Comparison of ENCODE assay signal across 28 cellular contexts in the genomic region with DNA sequence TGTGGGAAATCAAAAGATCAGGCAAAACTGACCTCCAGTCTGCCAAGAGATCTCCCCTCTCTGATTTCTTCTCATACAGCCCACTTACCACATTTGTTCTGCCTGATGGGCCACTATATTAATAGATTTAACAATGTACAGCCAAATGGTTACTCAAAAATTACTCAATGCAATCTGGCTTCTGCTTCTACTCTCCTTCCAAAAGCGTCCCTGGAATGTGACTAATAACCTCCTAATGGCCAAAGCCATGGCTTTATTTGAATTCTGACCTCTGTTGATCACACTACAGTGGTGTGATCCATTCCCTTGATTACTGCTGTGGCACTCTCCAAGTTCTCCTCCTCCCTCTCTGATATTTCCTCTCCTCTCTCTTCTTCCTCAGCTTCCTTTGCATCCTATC.
"Had no signal": no experiment of that assay in that cellular context is flagged by ENCODE, and none has a peak within 500 bp of the region (broad histone marks: within the 10 kb centered on the region; RNA-seq: fewer than 3 reads in every experiment).

No MANE protein-coding gene starts in this region.

- H3K4me3 ChIP-seq: neural progenitor cell, ovary, right lobe of liver, stomach, thoracic aorta, thyroid gland, tibial nerve, upper lobe of left lung, vagina had no signal

- H3K9me3 Mint-ChIP-seq: natural killer cell; nephron; neural progenitor cell; stimulated activated effector memory CD8-positive, alpha-beta T cell treated with anti-CD3 and anti-CD28 coated beads, Interleukin-12 subunit alpha, Interleukin-12 subunit beta, amount 100 ng/mL, for 72 hours; stimulated activated naive CD8-positive, alpha-beta T cell treated with anti-CD3 and anti-CD28 coated beads, Interleukin-15, Interleukin-2, amounts not matched to agents 100 ng/mL and 50 ng/mL, for 24 hours had no signal

- H3K27ac Mint-ChIP-seq: naive thymus-derived CD4-positive, alpha-beta T cell; natural killer cell; neural progenitor cell; progenitor cell of endocrine pancreas; stimulated activated effector memory CD8-positive, alpha-beta T cell treated with anti-CD3 and anti-CD28 coated beads, Interleukin-12 subunit alpha, Interleukin-12 subunit beta, amount 100 ng/mL, for 72 hours; stimulated activated naive B cell treated with anti-CD40 and anti-IgM and Interleukin-4, amounts not matched to agents 10 μg/mL and 1 μg/mL and 100 μg/mL, for 72 hours; stimulated activated naive CD8-positive, alpha-beta T cell treated with anti-CD3 and anti-CD28 coated beads, Interleukin-15, Interleukin-2, amounts not matched to agents 100 ng/mL and 50 ng/mL, for 24 hours had no signal

- H3K9ac ChIP-seq: neural progenitor cell, parathyroid adenoma had no signal

- H3K4me3 Mint-ChIP-seq: naive thymus-derived CD4-positive, alpha-beta T cell; natural killer cell; nephron; neural progenitor cell; stimulated activated effector memory CD8-positive, alpha-beta T cell treated with anti-CD3 and anti-CD28 coated beads, Interleukin-12 subunit alpha, Interleukin-12 subunit beta, amount 100 ng/mL, for 72 hours; stimulated activated naive B cell treated with anti-CD40 and anti-IgM and Interleukin-4, amounts not matched to agents 10 μg/mL and 1 μg/mL and 100 μg/mL, for 72 hours; stimulated activated naive CD8-positive, alpha-beta T cell treated with anti-CD3 and anti-CD28 coated beads, Interleukin-15, Interleukin-2, amounts not matched to agents 100 ng/mL and 50 ng/mL, for 24 hours had no signal

- H3K36me3 ChIP-seq: neural progenitor cell, ovary, right lobe of liver, stomach, thoracic aorta, thyroid gland, tibial nerve, upper lobe of left lung, vagina had no signal

- H3K27ac ChIP-seq: neural progenitor cell, ovary, parathyroid adenoma, right lobe of liver, stomach, thoracic aorta, thyroid gland, tibial nerve, upper lobe of left lung, vagina had no signal

- H3K27me3 Mint-ChIP-seq: progenitor cell of endocrine pancreas; stimulated activated naive B cell treated with anti-CD40 and anti-IgM and Interleukin-4, amounts not matched to agents 10 μg/mL and 1 μg/mL and 100 μg/mL, for 72 hours had no signal

- FAIRE-seq: small intestine, urothelium cell line had no signal

- H3K79me2 ChIP-seq: parathyroid adenoma had no signal

- H3K27me3 ChIP-seq: neural progenitor cell, ovary, right lobe of liver, stomach, thyroid gland, tibial nerve, upper lobe of left lung, vagina had no signal

- H3K4me2 ChIP-seq: neural progenitor cell had no signal

- ATAC-seq: naive thymus-derived CD4-positive, alpha-beta T cell; natural killer cell; right cardiac atrium; right lobe of liver; stimulated activated effector memory CD8-positive, alpha-beta T cell treated with anti-CD3 and anti-CD28 coated beads, Interleukin-12 subunit alpha, Interleukin-12 subunit beta, amount 100 ng/mL, for 72 hours; stimulated activated naive B cell treated with anti-CD40 and anti-IgM and Interleukin-4, amounts not matched to agents 10 μg/mL and 1 μg/mL and 100 μg/mL, for 72 hours had no signal

- DNase-seq: naive thymus-derived CD4-positive, alpha-beta T cell; natural killer cell; occipital lobe; ovary; posterior cingulate gyrus; right cardiac atrium; right lobe of liver; small intestine; stimulated activated CD4-positive, alpha-beta T cell treated with anti-CD3 and anti-CD28 coated beads, Interleukin-15, amount 100 ng/mL, for 24 hours; stimulated activated CD4-positive, alpha-beta T cell treated with anti-CD3 and anti-CD28 coated beads, Interleukin-2, amount 100 ng/mL, for 24 hours; stimulated activated CD4-positive, alpha-beta T cell treated with anti-CD3 and anti-CD28 coated beads, Interleukin-2, amount 100 ng/mL, for 48 hours; stimulated activated CD4-positive, alpha-beta T cell treated with anti-CD3 and anti-CD28 coated beads, Interleukin-4, amount 100 ng/mL, for 24 hours; stimulated activated naive B cell treated with anti-CD40 and anti-IgM and Interleukin-4, amounts not matched to agents 10 μg/mL and 1 μg/mL and 100 μg/mL, for 72 hours; stimulated activated naive CD4-positive, alpha-beta T cell treated with Interleukin-2 at 50 U/mL for 16 hours; stomach; thyroid gland; trophoblast cell; upper lobe of left lung had no signal

- H3K4me1 ChIP-seq: neural progenitor cell, parathyroid adenoma, right lobe of liver, tibial nerve, upper lobe of left lung, vagina had no signal

- H3K9me3 ChIP-seq: ovary, right lobe of liver, stomach, thoracic aorta, thyroid gland, tibial nerve, upper lobe of left lung, vagina had no signal

- H3K36me3 Mint-ChIP-seq: naive thymus-derived CD4-positive, alpha-beta T cell; natural killer cell; neural progenitor cell; stimulated activated effector memory CD8-positive, alpha-beta T cell treated with anti-CD3 and anti-CD28 coated beads, Interleukin-12 subunit alpha, Interleukin-12 subunit beta, amount 100 ng/mL, for 72 hours; stimulated activated naive B cell treated with anti-CD40 and anti-IgM and Interleukin-4, amounts not matched to agents 10 μg/mL and 1 μg/mL and 100 μg/mL, for 72 hours had no signal

- H2AFZ ChIP-seq: neural progenitor cell, parathyroid adenoma had no signal

- H3K4me1 Mint-ChIP-seq: naive thymus-derived CD4-positive, alpha-beta T cell; natural killer cell; stimulated activated effector memory CD8-positive, alpha-beta T cell treated with anti-CD3 and anti-CD28 coated beads, Interleukin-12 subunit alpha, Interleukin-12 subunit beta, amount 100 ng/mL, for 72 hours had no signal
